In genomic region chr7:30069096-30069867, GRCh38 we compare ENCODE assay signal across 20 cellular contexts.
"Had no signal": no experiment of that assay in that cellular context is flagged by ENCODE, and none has a peak within 500 bp of the region (broad histone marks: within the 10 kb centered on the region; RNA-seq: fewer than 3 reads in every experiment).

No MANE protein-coding gene starts in this region.

- H3K4me3 Mint-ChIP-seq: endodermal cell; naive thymus-derived CD4-positive, alpha-beta T cell; nephron progenitor cell; stimulated activated naive B cell treated with anti-CD40 and anti-IgM and Interleukin-4, amounts not matched to agents 10 μg/mL and 1 μg/mL and 100 μg/mL, for 72 hours; stimulated activated naive CD8-positive, alpha-beta T cell treated with anti-CD3 and anti-CD28 coated beads, Interleukin-15, amount 100 ng/mL, for 72 hours had no signal

- H3K36me3 ChIP-seq: colonic mucosa had no signal

- H3K27ac Mint-ChIP-seq: endodermal cell; naive thymus-derived CD4-positive, alpha-beta T cell; stimulated activated naive B cell treated with anti-CD40 and anti-IgM and Interleukin-4, amounts not matched to agents 10 μg/mL and 1 μg/mL and 100 μg/mL, for 72 hours; stimulated activated naive CD8-positive, alpha-beta T cell treated with anti-CD3 and anti-CD28 coated beads, Interleukin-15, amount 100 ng/mL, for 72 hours had no signal

- H3K4me1 Mint-ChIP-seq: naive thymus-derived CD4-positive, alpha-beta T cell; nephron progenitor cell; stimulated activated naive CD8-positive, alpha-beta T cell treated with anti-CD3 and anti-CD28 coated beads, Interleukin-15, amount 100 ng/mL, for 72 hours had no signal

- H3K4me3 ChIP-seq: colonic mucosa, heart left ventricle, psoas muscle, spleen, testis, transverse colon had no signal

- H3K27ac ChIP-seq: colonic mucosa, heart left ventricle, psoas muscle, spleen, testis, transverse colon had no signal

- ATAC-seq: esophagus mucosa; naive thymus-derived CD4-positive, alpha-beta T cell; psoas muscle; sciatic nerve; stimulated activated naive B cell treated with anti-CD40 and anti-IgM and Interleukin-4, amounts not matched to agents 10 μg/mL and 1 μg/mL and 100 μg/mL, for 72 hours; stimulated activated naive CD8-positive, alpha-beta T cell treated with anti-CD3 and anti-CD28 coated beads, Interleukin-15, amount 100 ng/mL, for 72 hours had no signal

- H3K9me3 Mint-ChIP-seq: endodermal cell; naive thymus-derived CD4-positive, alpha-beta T cell; nephron progenitor cell; stimulated activated naive B cell treated with anti-CD40 and anti-IgM and Interleukin-4, amounts not matched to agents 10 μg/mL and 1 μg/mL and 100 μg/mL, for 72 hours; stimulated activated naive CD8-positive, alpha-beta T cell treated with anti-CD3 and anti-CD28 coated beads, Interleukin-15, amount 100 ng/mL, for 72 hours had no signal

- H3K27me3 Mint-ChIP-seq: naive thymus-derived CD4-positive, alpha-beta T cell; stimulated activated naive B cell treated with anti-CD40 and anti-IgM and Interleukin-4, amounts not matched to agents 10 μg/mL and 1 μg/mL and 100 μg/mL, for 72 hours; stimulated activated naive CD8-positive, alpha-beta T cell treated with anti-CD3 and anti-CD28 coated beads, Interleukin-15, amount 100 ng/mL, for 72 hours had no signal

- H3K27me3 ChIP-seq: colonic mucosa, heart left ventricle, spleen, testis, transverse colon had no signal

- H3K9me3 ChIP-seq: colonic mucosa, heart left ventricle, psoas muscle, spleen, testis, transverse colon had no signal

- H3K4me1 ChIP-seq: colonic mucosa, testis, transverse colon had no signal

- DNase-seq: colonic mucosa; effector CD4-positive, alpha-beta T cell; endodermal cell; heart left ventricle; hippocampal formation; kidney glomerular epithelial cell; mesendoderm; naive thymus-derived CD4-positive, alpha-beta T cell; nephron progenitor cell; psoas muscle; retina; spleen; stimulated activated CD4-positive, alpha-beta T cell treated with anti-CD3 and anti-CD28 coated beads, Interleukin-2, amount 100 ng/mL, for 24 hours; stimulated activated CD4-positive, alpha-beta T cell treated with anti-CD3 and anti-CD28 coated beads, Interleukin-4, amount 100 ng/mL, for 4 hours; stimulated activated naive B cell treated with anti-CD40 and anti-IgM and Interleukin-4, amounts not matched to agents 10 μg/mL and 1 μg/mL and 100 μg/mL, for 72 hours; stimulated activated naive CD8-positive, alpha-beta T cell treated with anti-CD3 and anti-CD28 coated beads, Interleukin-15, amount 100 ng/mL, for 72 hours; testis had no signal
